Comparison of ENCODE assay signal across 24 cellular contexts in the genomic region with DNA sequence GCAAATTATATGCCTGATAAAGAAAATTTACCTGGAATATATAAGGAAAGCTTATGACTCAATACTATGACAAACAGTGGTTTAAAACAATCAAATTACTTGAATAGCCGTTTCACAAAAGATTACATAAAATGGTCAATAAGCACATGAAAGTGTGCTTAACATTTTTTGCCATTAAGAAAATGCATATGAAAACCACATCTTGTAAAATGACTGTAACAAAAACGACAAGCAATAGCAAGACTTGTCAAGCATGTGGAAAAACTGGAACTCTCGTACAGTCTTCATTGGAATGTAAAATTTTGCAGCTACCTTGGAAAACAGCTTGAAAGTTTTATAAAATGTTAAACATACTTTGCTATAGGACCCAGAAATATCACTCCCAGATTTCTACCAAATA.
DNase-seq lines count a peak whose midpoint lies in the region; FAIRE-seq lines count a peak whose summit lies in the region.
"Had no signal": no experiment of that assay in that cellular context is flagged by ENCODE, and none has a peak within 500 bp of the region (broad histone marks: within the 10 kb centered on the region; RNA-seq: fewer than 3 reads in every experiment).

No MANE protein-coding gene starts in this region.

- peak; percentile 36 for FAIRE-seq in colon (lab: Jason Lieb, UNC)
- FAIRE-seq: A204.1, A549 had no signal

- peak; percentile 1 for DNase-seq in DMS79 (lab: John Stamatoyannopoulos, UW)
- no peak for DNase-seq in DMS79 treated with DMSO at 0.1 percent for 48 hours (lab: John Stamatoyannopoulos, UW)
- DNase-seq in SW 1271 (lab: John Stamatoyannopoulos, UW) = no peak
- DNase-seq: 8988T; ACHN; AML-193; BE2C; C1 segment of cervical spinal cord; Caco-2; Calu3; CD4-positive, alpha-beta memory T cell; CD4-positive, alpha-beta T cell; CD4-positive, CD25-positive, alpha-beta regulatory T cell; CD8-positive, alpha-beta memory T cell; CD8-positive, alpha-beta T cell; COR-L47; DMS 273 treated with DMSO at 0.1 percent for 48 hours; DMS153; DMS53; DND-41; EL had no signal
